19 cellular contexts compared by ENCODE assay signal in genomic region chr16:58649707-58650106, GRCh38. TPM values are rescaled to one million over a fixed set of nuclear protein-coding genes. Genes with fewer than 3 reads are reported as not detected.
DNase-seq lines count a peak whose midpoint lies in the region; ATAC-seq, FAIRE-seq and TF ChIP-seq lines count a peak whose summit lies in the region.
"Had no signal": no experiment of that assay in that cellular context is flagged by ENCODE, and none has a peak within 500 bp of the region (broad histone marks: within the 10 kb centered on the region; RNA-seq: fewer than 3 reads in every experiment).

No MANE protein-coding gene starts in this region.

- TF ChIP-seq EP300 in K562 (IDR thresholded peaks at IDR 0.05; ENCODE audit: low read length), result no peak

- no peaks in the 10 kb centered on the region for H3K36me3 Mint-ChIP-seq in GM23338 (ENCODE audit: low read depth)
- H3K36me3 Mint-ChIP-seq in progenitor cell of endocrine pancreas (ENCODE audit: insufficient read depth), result no peaks in the 10 kb centered on the region
- H3K36me3 Mint-ChIP-seq in activated CD4-positive, alpha-beta T cell treated with anti-CD3 and anti-CD28 coated beads for 36 hours (ENCODE audit: low read depth), result no peaks in the 10 kb centered on the region
- H3K36me3 Mint-ChIP-seq: CD4-positive, alpha-beta memory T cell had no signal

- H3K36me3 ChIP-seq in GM23338 (ENCODE audit: insufficient read depth), result no peaks in the 10 kb centered on the region
- no peaks in the 10 kb centered on the region for H3K36me3 ChIP-seq in K562 (ENCODE audit: control insufficient read depth, insufficient read depth, low read length)
- H3K36me3 ChIP-seq: BE2C, HAP-1 had no signal

- in situ Hi-C loops in K562 (cut with MboI), result loop anchor here (10.0 kb wide), 1 partner anchor 305 kb away; no protein-coding TSS in a partner anchor

- H2AFZ ChIP-seq in GM23338, result 0 out of 2 replicates have a peak overlapping the region, but pooled peaks have one; percentile 18
- H2AFZ ChIP-seq in K562 (ENCODE audit: low read depth, low read length), result 0 out of 2 replicates have a peak overlapping the region, but pooled peaks have one; percentile 40

- H3K4me2 ChIP-seq in GM23338 (no peak overlapping the region), K562 (ENCODE audit: insufficient read depth, low read length) (no peak overlapping the region)

- intact Hi-C loops in K562 (cut with micrococcal nuclease), result loop anchor here (10.0 kb wide), 1 partner anchor 745 kb away; no protein-coding TSS in a partner anchor
- intact Hi-C loops in activated CD4-positive, alpha-beta T cell treated with anti-CD3 and anti-CD28 coated beads for 36 hours (cut with DNase I, micrococcal nuclease), result no loop called here

- H3K27me3 ChIP-seq in GM23338 (ENCODE audit: insufficient read depth) (no peaks in the 10 kb centered on the region; the same call in 1 of the 2 replicates), K562 (ENCODE audit: control insufficient read depth in 2 of 2, insufficient read depth in 2 of 2, low read length in 2 of 2) (peaks cover 0 to 7% of the 10 kb centered on the region in 2 experiments; a peak in 2 of 5 replicates)
- H3K27me3 ChIP-seq: BE2C had no signal

- H3K9ac ChIP-seq in K562 (ENCODE audit: insufficient read depth in 1 of 2, low read depth in 2 of 2, low read length in 2 of 2), result no peak overlapping the region

- H3K4me1 Mint-ChIP-seq in GM23338 (peaks cover 5% of the 10 kb centered on the region; the same call in 2 of the 3 replicates), progenitor cell of endocrine pancreas (ENCODE audit: low read depth) (peaks cover 8% of the 10 kb centered on the region)
- H3K4me1 Mint-ChIP-seq in activated CD4-positive, alpha-beta T cell treated with anti-CD3 and anti-CD28 coated beads for 36 hours, result no peaks in the 10 kb centered on the region
- H3K4me1 Mint-ChIP-seq: CD4-positive, alpha-beta memory T cell had no signal

- TF ChIP-seq CTCF in GM23338 (conservative IDR thresholded peaks at IDR 0.05; ENCODE audit: low read depth in 2 of 2) (no peak), K562 (IDR thresholded peaks at IDR 0.05 in 2 of 3, conservative IDR thresholded peaks at IDR 0.05 in 1 of 3; ENCODE audit: insufficient read depth in 2 of 3, low read depth in 1 of 3, low read length in 3 of 3) (no peak), fibroblast of the aortic adventitia (IDR thresholded peaks at IDR 0.05; ENCODE audit: insufficient read depth, low read length) (no peak), progenitor cell of endocrine pancreas (IDR thresholded peaks at IDR 0.05; ENCODE audit: unreplicated experiment) (no peak)

- H3F3A ChIP-seq in GM23338 (replicated peaks; ENCODE audit: low read depth), result no peaks in the 10 kb centered on the region

- ATAC-seq in GM23338, result no peak
- no peak for ATAC-seq in K562
- no peak for ATAC-seq in HG02938 (IDR thresholded peaks at IDR 0.05; ENCODE audit: unreplicated experiment)
- no peak for ATAC-seq in activated CD4-positive, alpha-beta T cell treated with anti-CD3 and anti-CD28 coated beads for 36 hours

- H3K27ac ChIP-seq in GM23338 (ENCODE audit: low read depth), result no peak overlapping the region
- no peak overlapping the region for H3K27ac ChIP-seq in K562 (ENCODE audit: extremely low read depth, low read depth, low read length)
- H3K27ac ChIP-seq: C4-2B, HL-60 had no signal

- 0 out of 2 replicates have a peak, but pooled peaks cover 5% of the 10 kb centered on the region for H3K4me1 ChIP-seq in GM23338 (ENCODE audit: insufficient read depth)
- no peaks in the 10 kb centered on the region; a peak in 1 of 5 replicates for H3K4me1 ChIP-seq in K562 (replicated peaks in 1 of 2; ENCODE audit: control insufficient read depth in 2 of 2, insufficient read depth in 2 of 2, low read length in 2 of 2)
- H3K4me1 ChIP-seq: BE2C had no signal

- H3K9me3 ChIP-seq in K562 (replicated peaks; ENCODE audit: control insufficient read depth, insufficient read depth, low read depth, low read length), result no peaks in the 10 kb centered on the region
- H3K9me3 ChIP-seq: BE2C, HAP-1 had no signal

- FAIRE-seq in K562 (lab: Jason Lieb, UNC), result no peak
- FAIRE-seq: G401.6, GM12891, H1 had no signal

- no peaks in the 10 kb centered on the region for H3K9me2 ChIP-seq in GM23338 (ENCODE audit: insufficient read depth)

- H3K27ac Mint-ChIP-seq in GM23338 (no peak overlapping the region), progenitor cell of endocrine pancreas (peak overlapping the region; percentile 59)
- H3K27ac Mint-ChIP-seq in activated CD4-positive, alpha-beta T cell treated with anti-CD3 and anti-CD28 coated beads for 36 hours, result no peak overlapping the region
- H3K27ac Mint-ChIP-seq: CD4-positive, alpha-beta memory T cell had no signal

- BruUV-seq in K562 (replicated peaks; lab: Mats Ljungman, UMichigan), result no TSS peak

- H3K4me3 Mint-ChIP-seq in GM23338, result no peak overlapping the region
- no peak overlapping the region for H3K4me3 Mint-ChIP-seq in progenitor cell of endocrine pancreas (ENCODE audit: low read depth)
- H3K4me3 Mint-ChIP-seq in activated CD4-positive, alpha-beta T cell treated with anti-CD3 and anti-CD28 coated beads for 36 hours, result no peak overlapping the region
- H3K4me3 Mint-ChIP-seq: CD4-positive, alpha-beta memory T cell had no signal

- DNase-seq in GM23338 (ENCODE audit: low spot score), result no peak
- DNase-seq in K562 (ENCODE audit: extremely low read depth in 1 of 4, low spot score in 3 of 4), result no peak
- peak; percentile 9 for DNase-seq in fibroblast of the aortic adventitia (ENCODE audit: low read depth)
- DNase-seq in progenitor cell of endocrine pancreas (ENCODE audit: low spot score, unreplicated experiment), result no peak
- DNase-seq in stimulated activated CD4-positive, alpha-beta T cell treated with anti-CD3 and anti-CD28 coated beads, Interleukin-12 subunit alpha, Interleukin-12 subunit beta, amount 100 ng/mL, for 4 hours, result no peak
- DNase-seq in DMS114 treated with DMSO at 0.1 percent for 48 hours (lab: John Stamatoyannopoulos, UW; ENCODE audit: unreplicated experiment), result no peak
- DNase-seq in activated CD4-positive, alpha-beta T cell treated with anti-CD3 and anti-CD28 coated beads for 36 hours, result no peak
- DNase-seq: BE2C; CD4-positive, alpha-beta memory T cell; DMS153; DMS79 treated with DMSO at 0.1 percent for 48 hours; EL had no signal

- 42% methylated on average over 3 of the region's 3 CpGs for WGBS in K562 (ENCODE audit: insufficient coverage, low coverage, missing lambda C conversion rate)

- no peaks in the 10 kb centered on the region for H3K9me3 Mint-ChIP-seq in GM23338
- no peaks in the 10 kb centered on the region for H3K9me3 Mint-ChIP-seq in progenitor cell of endocrine pancreas (ENCODE audit: low read depth)
- no peaks in the 10 kb centered on the region for H3K9me3 Mint-ChIP-seq in activated CD4-positive, alpha-beta T cell treated with anti-CD3 and anti-CD28 coated beads for 36 hours (ENCODE audit: low read depth)
- H3K9me3 Mint-ChIP-seq: CD4-positive, alpha-beta memory T cell had no signal

- H3K79me2 ChIP-seq in GM23338 (replicated peaks; ENCODE audit: insufficient read depth) (no peaks in the 10 kb centered on the region), K562 (ENCODE audit: control insufficient read depth, insufficient read depth, low read length) (no peaks in the 10 kb centered on the region)

- no peak for TF ChIP-seq POLR2A in K562 (conservative IDR thresholded peaks at IDR 0.05)

- CTCF ChIA-PET in K562 (lab: Yijun Ruan, JAX; ENCODE audit: low intra/inter-chr PET ratio), result no interaction called here
- CTCF ChIA-PET in activated CD4-positive, alpha-beta T cell treated with anti-CD3 and anti-CD28 coated beads for 36 hours (lab: Charles Lee), result interaction anchor here (1.1 kb wide), 1 partner anchor 51 kb away, joined by 3 read pairs; no protein-coding TSS in a partner anchor

- H3K4me3 ChIP-seq in GM23338 (no peak overlapping the region), K562 (no peak overlapping the region), fibroblast of the aortic adventitia (ENCODE audit: low read depth, low read length) (no peak overlapping the region)
- H3K4me3 ChIP-seq: HAP-1 had no signal

- TF ChIP-seq RAD21 in K562 (CRISPR knock-in tag; conservative IDR thresholded peaks at IDR 0.05 in 1 of 2, IDR thresholded peaks at IDR 0.05 in 1 of 2), result no peak

- POLR2A ChIA-PET in K562 (lab: Yijun Ruan, JAX), result interaction anchor here (0.7 kb wide), 1 partner anchor 10 kb away, joined by 3 read pairs; no protein-coding TSS in a partner anchor
- POLR2A ChIA-PET in activated CD4-positive, alpha-beta T cell treated with anti-CD3 and anti-CD28 coated beads for 36 hours (lab: Charles Lee), result no interaction called here

- no peaks in the 10 kb centered on the region for H4K20me1 ChIP-seq in GM23338 (replicated peaks; ENCODE audit: insufficient read depth)
- no peaks in the 10 kb centered on the region for H4K20me1 ChIP-seq in K562 (replicated peaks; ENCODE audit: control insufficient read depth, insufficient read depth, low read length)

- no peaks in the 10 kb centered on the region for H3K9me1 ChIP-seq in K562 (ENCODE audit: control insufficient read depth, insufficient read depth, low read length)

- H3K27me3 Mint-ChIP-seq in GM23338 (ENCODE audit: insufficient read depth, low read depth, poor library complexity) (peaks cover 10% of the 10 kb centered on the region), progenitor cell of endocrine pancreas (no peaks in the 10 kb centered on the region)
- H3K27me3 Mint-ChIP-seq in activated CD4-positive, alpha-beta T cell treated with anti-CD3 and anti-CD28 coated beads for 36 hours, result no peaks in the 10 kb centered on the region
- H3K27me3 Mint-ChIP-seq: CD4-positive, alpha-beta memory T cell had no signal

RNA-seq across cellular contexts. Expression of gene CNOT1, which starts 20.1 kb away (rescaled TPM):
- total RNA-seq in GM23338 (2014; rRNA removed; shearing (Covaris generic)), result 298 and 319 TPM in 2 replicates
- polyA plus RNA-seq in GM23338 (2016; fragmentation: Nextera tagmentation; extraction: Ambion mirVana) (46.4 and 59.2 TPM in 2 replicates), K562 (2011; rRNA removed) (215 and 229 TPM in 2 replicates), K562 (2014; fragmentation: Illumina TruSeq; extraction: Trizol) (251 and 269 TPM in 2 replicates), K562 (2014; fragmentation: Nextera tagmentation; extraction: Ambion mirVana) (100 to 1,000 TPM; 142 to 164 TPM), K562 (2014; rRNA removed) (110 and 160 TPM in 2 replicates)
- 419 and 726 TPM in 2 replicates for total RNA-seq in K562 (2011; cell fraction: chromatin; rRNA removed; ENCODE audit: low replicate concordance)
- total RNA-seq in K562 (2011; cell fraction: nucleolus; rRNA removed), result 195 and 280 TPM in 2 replicates
- total RNA-seq in K562 (2011; cell fraction: nucleoplasm; rRNA removed), result 289 and 307 TPM in 2 replicates
- total RNA-seq in K562 (2014; rRNA removed) (160 and 215 TPM in 2 replicates), K562 (2014; rRNA removed; fragmentation: Illumina TruSeq; extraction: Trizol) (220 and 225 TPM in 2 replicates), K562 (2015; rRNA removed; fragmentation: Illumina TruSeq; extraction: Trizol) (270 and 271 TPM in 2 replicates), K562 (2021) (207 and 239 TPM in 2 replicates), fibroblast of the aortic adventitia (ENCODE audit: low replicate concordance) (78.1 and 136 TPM in 2 replicates), progenitor cell of endocrine pancreas (233 and 235 TPM in 2 replicates)
- 232 and 285 TPM in 2 replicates for polyA plus RNA-seq in K562 (2011; cell fraction: cytosol; rRNA removed)
- polyA plus RNA-seq in K562 (2011; cell fraction: nucleus; rRNA removed), result 297 and 353 TPM in 2 replicates
- polyA plus RNA-seq in K562 (2012), result 171 and 190 TPM in 2 replicates
- 751 and 918 TPM in 2 replicates for polyA minus RNA-seq in K562 (2011; rRNA and poly(A)+ RNA removed)
- polyA minus RNA-seq in K562 (2011; cell fraction: cytosol; rRNA and poly(A)+ RNA removed), result 279 and 319 TPM in 2 replicates
- 150 and 218 TPM in 2 replicates for polyA minus RNA-seq in K562 (2011; cell fraction: nucleus; rRNA and poly(A)+ RNA removed)
- total RNA-seq in activated CD4-positive, alpha-beta T cell treated with anti-CD3 and anti-CD28 coated beads for 36 hours, result 100 to 1,000 TPM; 265 to 348 TPM

RNA-seq across cellular contexts. Expression of gene SLC38A7, which starts 34.9 kb away (rescaled TPM):
- total RNA-seq in GM23338 (2014; rRNA removed; shearing (Covaris generic)), result 22.9 and 27.8 TPM in 2 replicates
- polyA plus RNA-seq in GM23338 (2016; fragmentation: Nextera tagmentation; extraction: Ambion mirVana), result 13.6 and 13.9 TPM in 2 replicates
- 23.4 and 60.6 TPM in 2 replicates for total RNA-seq in K562 (2011; cell fraction: chromatin; rRNA removed; ENCODE audit: low replicate concordance)
- total RNA-seq in K562 (2011; cell fraction: nucleolus; rRNA removed), result 35.5 and 38.3 TPM in 2 replicates
- 33.8 and 36.0 TPM in 2 replicates for total RNA-seq in K562 (2011; cell fraction: nucleoplasm; rRNA removed)
- total RNA-seq in K562 (2014; rRNA removed), result 5.8 and 6.5 TPM in 2 replicates
- 4.7 and 5.9 TPM in 2 replicates for total RNA-seq in K562 (2014; rRNA removed; fragmentation: Illumina TruSeq; extraction: Trizol)
- 7.2 and 7.5 TPM in 2 replicates for total RNA-seq in K562 (2015; rRNA removed; fragmentation: Illumina TruSeq; extraction: Trizol)
- total RNA-seq in K562 (2021), result 9.8 and 12.2 TPM in 2 replicates
- 5.5 and 5.7 TPM in 2 replicates for polyA plus RNA-seq in K562 (2011; rRNA removed)
- polyA plus RNA-seq in K562 (2011; cell fraction: cytosol; rRNA removed), result 5.0 and 9.4 TPM in 2 replicates
- 5.5 and 14.4 TPM in 2 replicates for polyA plus RNA-seq in K562 (2011; cell fraction: nucleus; rRNA removed)
- polyA plus RNA-seq in K562 (2012), result 8.2 and 9.9 TPM in 2 replicates
- polyA plus RNA-seq in K562 (2014; fragmentation: Illumina TruSeq; extraction: Trizol), result 7.8 and 8.1 TPM in 2 replicates
- polyA plus RNA-seq in K562 (2014; fragmentation: Nextera tagmentation; extraction: Ambion mirVana), result 1 to 10 TPM; 2.7 to 2.8 TPM
- polyA plus RNA-seq in K562 (2014; rRNA removed), result 7.2 and 10.4 TPM in 2 replicates
- polyA minus RNA-seq in K562 (2011; rRNA and poly(A)+ RNA removed), result 8.9 and 13.4 TPM in 2 replicates
- polyA minus RNA-seq in K562 (2011; cell fraction: cytosol; rRNA and poly(A)+ RNA removed), result 3.5 and 6.9 TPM in 2 replicates
- polyA minus RNA-seq in K562 (2011; cell fraction: nucleus; rRNA and poly(A)+ RNA removed), result 14.9 and 20.9 TPM in 2 replicates
- total RNA-seq in fibroblast of the aortic adventitia (ENCODE audit: low replicate concordance), result 17.3 and 27.4 TPM in 2 replicates
- 43.4 and 43.7 TPM in 2 replicates for total RNA-seq in progenitor cell of endocrine pancreas
- 1 to 10 TPM; 4.5 to 6.5 TPM for total RNA-seq in activated CD4-positive, alpha-beta T cell treated with anti-CD3 and anti-CD28 coated beads for 36 hours
